Comparison of ENCODE assay signal across 8 cellular contexts in genomic region chr9:19184144-19184917, GRCh38. TPM values are rescaled to one million over a fixed set of nuclear protein-coding genes. Genes with fewer than 3 reads are reported as not detected.
DNase-seq lines count a peak whose midpoint lies in the region; ATAC-seq, FAIRE-seq and TF ChIP-seq lines count a peak whose summit lies in the region.

No MANE protein-coding gene starts in this region.

- ATAC-seq in GM19351 (IDR thresholded peaks at IDR 0.05; ENCODE audit: unreplicated experiment) (peak; percentile 99), HG03457 (IDR thresholded peaks at IDR 0.05; ENCODE audit: unreplicated experiment) (peak; percentile 97)

- peaks cover 20% of the 10 kb centered on the region for H3K4me1 Mint-ChIP-seq in T-helper 2 cell treated with Interferon-gamma antibody and Interleukin-4, amounts not matched to agents 5 μg/mL and 100 μg/mL, for 36 hours (ENCODE audit: low read depth)
- peaks cover 9% of the 10 kb centered on the region for H3K4me1 Mint-ChIP-seq in astrocyte (ENCODE audit: low read depth, unreplicated experiment)

- peak overlapping the region; percentile 70 for H3K9ac ChIP-seq in astrocyte (ENCODE audit: low read length)
- H3K9ac ChIP-seq in skeletal muscle tissue (ENCODE audit: low read depth in 1 of 3, low read length in 3 of 3), result peak overlapping the region in 2 of 3 donors; percentile 9 to 57

- no peaks in the 10 kb centered on the region for H3K36me3 Mint-ChIP-seq in T-helper 2 cell treated with Interferon-gamma antibody and Interleukin-4, amounts not matched to agents 5 μg/mL and 100 μg/mL, for 36 hours (ENCODE audit: low read depth)
- H3K36me3 Mint-ChIP-seq in astrocyte (ENCODE audit: low read depth, unreplicated experiment), result no peaks in the 10 kb centered on the region

- H3K4me3 ChIP-seq in astrocyte (ENCODE audit: insufficient read depth, low read depth, low read length), result no peak overlapping the region
- no peak overlapping the region for H3K4me3 ChIP-seq in hepatocyte
- H3K4me3 ChIP-seq in skeletal muscle tissue (ENCODE audit: low read length in 3 of 3), result no peak overlapping the region

- peak overlapping the region; percentile 56 for H3K4me3 Mint-ChIP-seq in T-helper 2 cell treated with Interferon-gamma antibody and Interleukin-4, amounts not matched to agents 5 μg/mL and 100 μg/mL, for 36 hours
- no peak overlapping the region for H3K4me3 Mint-ChIP-seq in astrocyte (ENCODE audit: unreplicated experiment)

- H3K27me3 ChIP-seq in astrocyte (ENCODE audit: insufficient read depth, low read length) (no peaks in the 10 kb centered on the region), hepatocyte (no peaks in the 10 kb centered on the region), skeletal muscle tissue (ENCODE audit: control insufficient read depth in 3 of 3, insufficient read depth in 3 of 3, low read length in 3 of 3) (no peaks in the 10 kb centered on the region)

- DNase-seq in AG09319 (ENCODE audit: extremely low read depth, low read depth) (peak; percentile 58), astrocyte (ENCODE audit: low read depth) (peak; percentile 81), hepatocyte (ENCODE audit: low spot score) (peak; percentile 83), HuH-7.5 (ENCODE audit: low spot score) (no peak)
- DNase-seq in T-helper 2 cell treated with Interferon-gamma antibody and Interleukin-4, amounts not matched to agents 5 μg/mL and 100 μg/mL, for 36 hours (ENCODE audit: low spot score), result peak; percentile 86

- 41% methylated on average over 7 of the region's 7 CpGs for WGBS in hepatocyte (ENCODE audit: low lambda C conversion rate, missing lambda C conversion rate)

- H3K9me3 ChIP-seq in astrocyte (ENCODE audit: insufficient read depth, low read depth, low read length) (no peaks in the 10 kb centered on the region), hepatocyte (ENCODE audit: low read depth) (no peaks in the 10 kb centered on the region), skeletal muscle tissue (ENCODE audit: control insufficient read depth in 3 of 3, low read length in 3 of 3) (no peaks in the 10 kb centered on the region)

- H3K4me2 ChIP-seq in astrocyte (ENCODE audit: low read length) (peak overlapping the region; percentile 72), hepatocyte (peak overlapping the region; percentile 35)

- H2AFZ ChIP-seq in astrocyte (ENCODE audit: low read depth, low read length), result peak overlapping the region; percentile 78
- H2AFZ ChIP-seq in hepatocyte, result peak overlapping the region; percentile 33

- H4K20me1 ChIP-seq in astrocyte (ENCODE audit: insufficient read depth, low read length) (no peaks in the 10 kb centered on the region), hepatocyte (ENCODE audit: insufficient read depth, poor library complexity, severe bottlenecking) (no peaks in the 10 kb centered on the region)

- H3K4me1 ChIP-seq in astrocyte (ENCODE audit: insufficient read depth, low read length) (peaks cover 14% of the 10 kb centered on the region), hepatocyte (ENCODE audit: insufficient read depth) (peaks cover 19% of the 10 kb centered on the region), skeletal muscle tissue (ENCODE audit: control insufficient read depth in 3 of 3, insufficient read depth in 3 of 3, low read length in 3 of 3) (peaks cover 8 to 15% (median 14%) of the 10 kb centered on the region in 3 donors)

- no peaks in the 10 kb centered on the region for H3K9me2 ChIP-seq in hepatocyte (replicated peaks; ENCODE audit: insufficient read depth)

- no peaks in the 10 kb centered on the region for H3K27me3 Mint-ChIP-seq in T-helper 2 cell treated with Interferon-gamma antibody and Interleukin-4, amounts not matched to agents 5 μg/mL and 100 μg/mL, for 36 hours (ENCODE audit: low read depth)
- H3K27me3 Mint-ChIP-seq in astrocyte (ENCODE audit: low read depth, unreplicated experiment), result no peaks in the 10 kb centered on the region

- H3K27ac ChIP-seq in astrocyte (ENCODE audit: low read depth, low read length) (peak overlapping the region; percentile 79), hepatocyte (peak overlapping the region; percentile 94), skeletal muscle tissue (ENCODE audit: low read depth, low read length) (peak overlapping the region; percentile 71)

- TF ChIP-seq CTCF in AG09319 (IDR thresholded peaks at IDR 0.05; ENCODE audit: low read depth, low read length) (no peak), astrocyte (IDR thresholded peaks at IDR 0.05; ENCODE audit: insufficient read depth, low read depth, low read length) (no peak), hepatocyte (IDR thresholded peaks at IDR 0.05; ENCODE audit: poor library complexity) (no peak)

- no peaks in the 10 kb centered on the region for H3K9me3 Mint-ChIP-seq in T-helper 2 cell treated with Interferon-gamma antibody and Interleukin-4, amounts not matched to agents 5 μg/mL and 100 μg/mL, for 36 hours
- H3K9me3 Mint-ChIP-seq in astrocyte (ENCODE audit: unreplicated experiment), result no peaks in the 10 kb centered on the region

- peak overlapping the region; percentile 91 for H3K27ac Mint-ChIP-seq in T-helper 2 cell treated with Interferon-gamma antibody and Interleukin-4, amounts not matched to agents 5 μg/mL and 100 μg/mL, for 36 hours
- peak overlapping the region; percentile 94 for H3K27ac Mint-ChIP-seq in astrocyte (ENCODE audit: unreplicated experiment)

- H3K79me2 ChIP-seq in astrocyte (ENCODE audit: insufficient read depth, low read length) (no peaks in the 10 kb centered on the region), hepatocyte (no peaks in the 10 kb centered on the region)

- FAIRE-seq in astrocyte (lab: Jason Lieb, UNC), result no peak

- H3K36me3 ChIP-seq in astrocyte (ENCODE audit: insufficient read depth, low read length) (no peaks in the 10 kb centered on the region), hepatocyte (replicated peaks; ENCODE audit: insufficient read depth, low read depth) (no peaks in the 10 kb centered on the region), skeletal muscle tissue (ENCODE audit: control insufficient read depth in 3 of 3, insufficient read depth in 3 of 3, low read length in 3 of 3) (no peaks in the 10 kb centered on the region)

RNA-seq across cellular contexts. Expression of gene DENND4C, which starts 46.2 kb away (rescaled TPM):
- total RNA-seq in astrocyte (19.6 and 20.4 TPM in 2 replicates), hepatocyte (70.2 and 82.6 TPM in 2 replicates), skeletal muscle tissue (74.6 TPM)
- polyA plus RNA-seq in hepatocyte, result 14.9 and 17.1 TPM in 2 replicates

RNA-seq across cellular contexts. Expression of gene PLIN2, which starts 57.0 kb away (rescaled TPM):
- 13.1 and 14.4 TPM in 2 replicates for total RNA-seq in astrocyte
- 402 and 427 TPM in 2 replicates for total RNA-seq in hepatocyte
- polyA plus RNA-seq in hepatocyte, result 401 and 508 TPM in 2 replicates
- 72.5 TPM for total RNA-seq in skeletal muscle tissue
